18 cellular contexts compared by ENCODE assay signal in genomic region chr17:44561237-44561623, GRCh38. TPM values are rescaled to one million over a fixed set of nuclear protein-coding genes. Genes with fewer than 3 reads are reported as not detected.
A peak's percentile ranks its signal among the peaks of the same experiment; 100 is the strongest.
DNase-seq lines count a peak whose midpoint lies in the region; TF ChIP-seq lines count a peak whose summit lies in the region.
"Had no signal": no experiment of that assay in that cellular context is flagged by ENCODE, and none has a peak within 500 bp of the region (broad histone marks: within the 10 kb centered on the region; RNA-seq: fewer than 3 reads in every experiment).

No MANE protein-coding gene starts in this region.

- peaks cover 6% of the 10 kb centered on the region for H3K9me3 ChIP-seq in iPS-15b (ENCODE audit: control insufficient read depth, insufficient read depth, low read length)
- H3K9me3 ChIP-seq: MG63 had no signal

- H3K4me1 ChIP-seq in iPS-15b (ENCODE audit: control insufficient read depth, insufficient read depth, low read length), result peaks cover 14% of the 10 kb centered on the region

- DNase-seq in H7, result peak; percentile 56
- DNase-seq in astrocyte of the spinal cord (ENCODE audit: low read depth, low spot score), result no peak
- no peak for DNase-seq in retinal pigment epithelial cell (ENCODE audit: low read depth)
- DNase-seq in NCI-H748 treated with DMSO at 0.1 percent for 48 hours (lab: John Stamatoyannopoulos, UW), result no peak
- no peak for DNase-seq in medulla oblongata (ENCODE audit: extremely low spot score)
- DNase-seq in Calu3, result no peak
- DNase-seq in pons (ENCODE audit: low spot score), result no peak
- DNase-seq: activated CD4-positive, alpha-beta T cell treated with anti-CD3 and anti-CD28 coated beads, Interleukin-2, amount 10 ng/mL, durations not matched to agents 7 days and 5 days; activated naive CD4-positive, alpha-beta T cell treated with Interleukin-2 at 50 U/mL for 16 hours; body of pancreas; dorsolateral prefrontal cortex; esophagus squamous epithelium; MG63; NCI-H1694 treated with DMSO at 0.1 percent for 48 hours; NK-92 treated with Interleukin-12 subunit alpha and Interleukin-12 subunit beta, amount 100 ng/mL, for 24 hours had no signal

- H3K9ac ChIP-seq in iPS-15b (ENCODE audit: low read depth, low read length), result no peak overlapping the region

- no peaks in the 10 kb centered on the region for H3K36me3 ChIP-seq in H7 (replicated peaks; ENCODE audit: control insufficient read depth, insufficient read depth, low read length)
- no peaks in the 10 kb centered on the region for H3K36me3 ChIP-seq in iPS-15b (ENCODE audit: control insufficient read depth, insufficient read depth, low read length)
- H3K36me3 ChIP-seq: esophagus squamous epithelium, suprapubic skin had no signal

- intact Hi-C loops in Calu3 (cut with micrococcal nuclease; ENCODE audit: unreplicated experiment), result no loop called here

- H3K4me1 Mint-ChIP-seq in Calu3 (ENCODE audit: low read depth, unreplicated experiment), result peaks cover 31% of the 10 kb centered on the region

- CTCF ChIA-PET in Calu3 (lab: Charles Lee), result no interaction called here

- in situ Hi-C loops in astrocyte of the spinal cord (cut with HindIII; ENCODE audit: low sequenced_read_pairs), result no loop called here

- H3K4me3 Mint-ChIP-seq in Calu3 (ENCODE audit: low read depth, unreplicated experiment), result no peak overlapping the region
- H3K4me3 Mint-ChIP-seq: activated CD4-positive, alpha-beta T cell treated with anti-CD3 and anti-CD28 coated beads, Interleukin-2, amount 10 ng/mL, durations not matched to agents 7 days and 5 days; B cell had no signal

- no TSS peak for BruUV-seq in Calu3 (replicated peaks; lab: Mats Ljungman, UMichigan)

- no peak overlapping the region for H3K27ac Mint-ChIP-seq in Calu3 (ENCODE audit: unreplicated experiment)
- H3K27ac Mint-ChIP-seq: activated CD4-positive, alpha-beta T cell treated with anti-CD3 and anti-CD28 coated beads, Interleukin-2, amount 10 ng/mL, durations not matched to agents 7 days and 5 days; B cell had no signal

- H3K36me3 Mint-ChIP-seq in Calu3 (ENCODE audit: insufficient read depth, unreplicated experiment), result peaks cover 41% of the 10 kb centered on the region

- H3K27me3 ChIP-seq in H7 (ENCODE audit: control insufficient read depth, insufficient read depth, low read length) (peaks cover 53% of the 10 kb centered on the region), iPS-15b (ENCODE audit: control insufficient read depth, insufficient read depth, low read length) (peaks cover 76% of the 10 kb centered on the region)
- H3K27me3 ChIP-seq: body of pancreas, MG63 had no signal

- H3K27me3 Mint-ChIP-seq in Calu3 (ENCODE audit: unreplicated experiment), result no peaks in the 10 kb centered on the region

- H3K4me3 ChIP-seq in H7 (ENCODE audit: insufficient read depth, low read depth, low read length), result no peak overlapping the region
- peak overlapping the region; percentile 20 for H3K4me3 ChIP-seq in astrocyte of the spinal cord (ENCODE audit: low read depth, low read length)
- peak overlapping the region; percentile 1 for H3K4me3 ChIP-seq in iPS-15b (ENCODE audit: low read depth, low read length)
- peak overlapping the region; percentile 71 for H3K4me3 ChIP-seq in retinal pigment epithelial cell (ENCODE audit: low read length)
- H3K4me3 ChIP-seq: body of pancreas, esophagus squamous epithelium, suprapubic skin had no signal

- peaks cover 4% of the 10 kb centered on the region for H3K9me3 Mint-ChIP-seq in Calu3 (ENCODE audit: low read depth, unreplicated experiment)

- TF ChIP-seq CTCF in astrocyte of the spinal cord (IDR thresholded peaks at IDR 0.05; ENCODE audit: low read depth, low read length) (no peak), retinal pigment epithelial cell (conservative IDR thresholded peaks at IDR 0.05; ENCODE audit: low read depth, low read length) (no peak), Calu3 (IDR thresholded peaks at IDR 0.05; ENCODE audit: unreplicated experiment) (no peak)

RNA-seq across cellular contexts. Expression of gene FZD2, which starts 3.9 kb away (rescaled TPM):
- total RNA-seq in H7 (2014; rRNA removed; shearing (Covaris generic)), result 21.1 and 28.3 TPM in 2 replicates
- 28.5 and 35.8 TPM in 2 replicates for total RNA-seq in Calu3 (2022)

RNA-seq across cellular contexts. Expression of gene GPATCH8, which starts 58.0 kb away (rescaled TPM):
- 16.9 and 23.2 TPM in 2 replicates for total RNA-seq in H7 (2014; rRNA removed; shearing (Covaris generic))
- 57.8 and 60.1 TPM in 2 replicates for total RNA-seq in Calu3 (2022)
